In genomic region chr5:140566665-140567064, GRCh38 we compare ENCODE assay signal across 18 cellular contexts. TPM values are rescaled to one million over a fixed set of nuclear protein-coding genes. Genes with fewer than 3 reads are reported as not detected.
DNase-seq lines count a peak whose midpoint lies in the region; ATAC-seq, FAIRE-seq and TF ChIP-seq lines count a peak whose summit lies in the region.
"Had no signal": no experiment of that assay in that cellular context is flagged by ENCODE, and none has a peak within 500 bp of the region (broad histone marks: within the 10 kb centered on the region; RNA-seq: fewer than 3 reads in every experiment).

No MANE protein-coding gene starts in this region.

- H3K4me1 Mint-ChIP-seq in activated naive CD4-positive, alpha-beta T cell treated with anti-CD3 and anti-CD28 coated beads, Interleukin-2, amount 50 U/mL, for 24 hours, result peaks cover 64% of the 10 kb centered on the region
- peaks cover 56% of the 10 kb centered on the region for H3K4me1 Mint-ChIP-seq in activated CD4-positive, alpha-beta memory T cell treated with anti-CD3 and anti-CD28 coated beads for 36 hours (ENCODE audit: low read depth)
- peaks cover 54 to 79% of the 10 kb centered on the region in 2 donors for H3K4me1 Mint-ChIP-seq in immature natural killer cell

- POLR2A ChIA-PET in activated CD4-positive, alpha-beta memory T cell treated with anti-CD3 and anti-CD28 coated beads for 36 hours (lab: Charles Lee), result no interaction called here

- no peak for DNase-seq in activated naive CD4-positive, alpha-beta T cell treated with anti-CD3 and anti-CD28 coated beads, Interleukin-2, amount 50 U/mL, for 16 hours
- no peak for DNase-seq in activated CD4-positive, alpha-beta memory T cell treated with anti-CD3 and anti-CD28 coated beads for 36 hours
- DNase-seq in immature natural killer cell (no peak), D721Med (ENCODE audit: insufficient read length, low spot score) (no peak)
- DNase-seq: activated CD4-positive, alpha-beta T cell treated with anti-CD3 and anti-CD28 coated beads, Interleukin-2, amount 50 U/mL, for 1 hour; DMS53; hippocampal formation; NCI-H1417; spleen; stimulated activated naive CD8-positive, alpha-beta T cell treated with anti-CD3 and anti-CD28 coated beads, Interleukin-15, amount 100 ng/mL, for 72 hours; T-helper 9 cell had no signal

- no peak for ATAC-seq in GM18519 (IDR thresholded peaks at IDR 0.05; ENCODE audit: low FRiP score, unreplicated experiment)
- ATAC-seq in HG03378 (IDR thresholded peaks at IDR 0.05; ENCODE audit: unreplicated experiment), result no peak
- ATAC-seq in GM19452 (IDR thresholded peaks at IDR 0.05; ENCODE audit: unreplicated experiment), result no peak
- ATAC-seq: Right ventricle myocardium inferior; stimulated activated naive CD8-positive, alpha-beta T cell treated with anti-CD3 and anti-CD28 coated beads, Interleukin-15, amount 100 ng/mL, for 72 hours had no signal

- peak overlapping the region; percentile 35 for H3K27ac Mint-ChIP-seq in activated naive CD4-positive, alpha-beta T cell treated with anti-CD3 and anti-CD28 coated beads, Interleukin-2, amount 50 U/mL, for 24 hours
- peak overlapping the region; percentile 49 for H3K27ac Mint-ChIP-seq in activated CD4-positive, alpha-beta memory T cell treated with anti-CD3 and anti-CD28 coated beads for 36 hours
- H3K27ac Mint-ChIP-seq in immature natural killer cell, result peak overlapping the region in 5 of 6 donors; percentile 11 to 66 (median 59)

- no peak for FAIRE-seq in D721Med (lab: Jason Lieb, UNC)
- FAIRE-seq: bronchial epithelial cell, urothelium cell line had no signal

- H3K4me3 Mint-ChIP-seq in activated naive CD4-positive, alpha-beta T cell treated with anti-CD3 and anti-CD28 coated beads, Interleukin-2, amount 50 U/mL, for 24 hours, result peak overlapping the region; percentile 57
- H3K4me3 Mint-ChIP-seq in activated CD4-positive, alpha-beta memory T cell treated with anti-CD3 and anti-CD28 coated beads for 36 hours, result peak overlapping the region; percentile 10
- H3K4me3 Mint-ChIP-seq in immature natural killer cell, result peak overlapping the region in 1 of 5 donors; percentile 50

- no peak for TF ChIP-seq CTCF in D721Med (IDR thresholded peaks at IDR 0.05; ENCODE audit: insufficient read depth, missing control alignments)

- H3K9me3 Mint-ChIP-seq in activated naive CD4-positive, alpha-beta T cell treated with anti-CD3 and anti-CD28 coated beads, Interleukin-2, amount 50 U/mL, for 24 hours, result no peaks in the 10 kb centered on the region
- H3K9me3 Mint-ChIP-seq in activated CD4-positive, alpha-beta memory T cell treated with anti-CD3 and anti-CD28 coated beads for 36 hours, result no peaks in the 10 kb centered on the region
- no peaks in the 10 kb centered on the region for H3K9me3 Mint-ChIP-seq in immature natural killer cell
- H3K9me3 Mint-ChIP-seq: stimulated activated naive CD8-positive, alpha-beta T cell treated with anti-CD3 and anti-CD28 coated beads, Interleukin-15, amount 100 ng/mL, for 72 hours had no signal

- CTCF ChIA-PET in activated CD4-positive, alpha-beta memory T cell treated with anti-CD3 and anti-CD28 coated beads for 36 hours (lab: Charles Lee), result interaction anchor here (2.3 to 4.4 kb wide), 2 partner anchors 19 to 68 kb away, joined by 14 to 24 read pairs; partner anchors contain the start of gene EIF4EBP3

- H3K36me3 Mint-ChIP-seq in activated naive CD4-positive, alpha-beta T cell treated with anti-CD3 and anti-CD28 coated beads, Interleukin-2, amount 50 U/mL, for 24 hours, result peaks cover 22% of the 10 kb centered on the region
- peaks cover 23% of the 10 kb centered on the region for H3K36me3 Mint-ChIP-seq in activated CD4-positive, alpha-beta memory T cell treated with anti-CD3 and anti-CD28 coated beads for 36 hours
- peaks cover 0 to 9% (median 4%) of the 10 kb centered on the region in 3 donors for H3K36me3 Mint-ChIP-seq in immature natural killer cell

- intact Hi-C loops in activated CD4-positive, alpha-beta memory T cell treated with anti-CD3 and anti-CD28 coated beads for 36 hours (cut with micrococcal nuclease), result no loop called here

- no peaks in the 10 kb centered on the region for H3K27me3 Mint-ChIP-seq in activated naive CD4-positive, alpha-beta T cell treated with anti-CD3 and anti-CD28 coated beads, Interleukin-2, amount 50 U/mL, for 24 hours
- H3K27me3 Mint-ChIP-seq in activated CD4-positive, alpha-beta memory T cell treated with anti-CD3 and anti-CD28 coated beads for 36 hours, result no peaks in the 10 kb centered on the region
- peaks cover 7 to 12% (median 10%) of the 10 kb centered on the region in 3 donors for H3K27me3 Mint-ChIP-seq in immature natural killer cell (ENCODE audit: low read depth in 3 of 3)
- H3K27me3 Mint-ChIP-seq: stimulated activated naive CD8-positive, alpha-beta T cell treated with anti-CD3 and anti-CD28 coated beads, Interleukin-15, amount 100 ng/mL, for 72 hours had no signal

RNA-seq across cellular contexts. Expression of gene SLC35A4, which starts 2.0 kb away (rescaled TPM):
- 10 to 100 TPM; 68.7 to 69.7 TPM for total RNA-seq in activated CD4-positive, alpha-beta memory T cell treated with anti-CD3 and anti-CD28 coated beads for 36 hours
- polyA plus RNA-seq in immature natural killer cell, result 100 to 1,000 TPM in 2 of 3 donors, 10 to 100 TPM in 1; 73.3 to 134 (median 131) TPM

RNA-seq across cellular contexts. Expression of gene APBB3, which starts 2.3 kb away (rescaled TPM):
- total RNA-seq in activated CD4-positive, alpha-beta memory T cell treated with anti-CD3 and anti-CD28 coated beads for 36 hours, result 10 to 100 TPM; 16.3 to 16.8 TPM
- 1 to 10 TPM in 2 of 3 donors, under 1 TPM in 1; 0.94 to 3.5 (median 3.0) TPM for polyA plus RNA-seq in immature natural killer cell

RNA-seq across cellular contexts. Expression of gene SRA1, which starts 9.4 kb away (rescaled TPM):
- 10 to 100 TPM; 46.0 to 46.7 TPM for total RNA-seq in activated CD4-positive, alpha-beta memory T cell treated with anti-CD3 and anti-CD28 coated beads for 36 hours
- 10 to 100 TPM; 44.5 to 77.4 (median 55.7) TPM for polyA plus RNA-seq in immature natural killer cell

RNA-seq across cellular contexts. Expression of gene EIF4EBP3, which starts 19.2 kb away (rescaled TPM):
- total RNA-seq in activated CD4-positive, alpha-beta memory T cell treated with anti-CD3 and anti-CD28 coated beads for 36 hours, result 10 to 100 TPM; 15.7 to 16.6 TPM
- 10 to 100 TPM; 12.1 to 38.3 (median 15.4) TPM for polyA plus RNA-seq in immature natural killer cell
